ENCODE assay signal across 29 cellular contexts in genomic region chr10:124577651-124578050, GRCh38.
"Had no signal": no experiment of that assay in that cellular context is flagged by ENCODE, and none has a peak within 500 bp of the region (broad histone marks: within the 10 kb centered on the region; RNA-seq: fewer than 3 reads in every experiment).

No MANE protein-coding gene starts in this region.

- H3K79me2 ChIP-seq: hepatocyte had no signal

- H3K4me2 ChIP-seq: hepatocyte, smooth muscle cell had no signal

- FAIRE-seq: astrocyte, endothelial cell of umbilical vein had no signal

- H3K9me3 ChIP-seq: gastroesophageal sphincter, mucosa of descending colon, neutrophil, ovary, prostate gland, stomach, thyroid gland, upper lobe of right lung had no signal

- DNase-seq: activated CD4-positive, alpha-beta T cell treated with anti-CD3 and anti-CD28 coated beads for 48 hours; activated CD4-positive, alpha-beta T cell treated with anti-CD3 and anti-CD28 coated beads, Interleukin-2, amount 50 U/mL, for 48 hours; activated CD8-positive, alpha-beta memory T cell treated with anti-CD3 and anti-CD28 coated beads for 24 hours; activated gamma-delta T cell; activated naive CD4-positive, alpha-beta T cell treated with anti-CD3 and anti-CD28 coated beads, Interleukin-2, amount 10 ng/mL, durations not matched to agents 7 days and 5 days; activated naive CD8-positive, alpha-beta T cell treated with anti-CD3 and anti-CD28 coated beads, Interleukin-2, amount 10 ng/mL, durations not matched to agents 7 days and 5 days; brain microvascular endothelial cell; mucosa of descending colon; retina; stimulated activated CD4-positive, alpha-beta T cell treated with anti-CD3 and anti-CD28 coated beads, Interleukin-15, amount 100 ng/mL, for 24 hours; stimulated activated CD4-positive, alpha-beta T cell treated with anti-CD3 and anti-CD28 coated beads, Interleukin-2, amount 100 ng/mL, for 24 hours; stimulated activated naive B cell treated with anti-CD40 and anti-IgM and Interleukin-4, amounts not matched to agents 10 μg/mL and 1 μg/mL and 100 μg/mL, for 72 hours; stomach; T-cell; thyroid gland; upper lobe of right lung had no signal

- H3K27ac ChIP-seq: brain microvascular endothelial cell, gastroesophageal sphincter, hepatocyte, neutrophil, ovary, prostate gland, stomach, thyroid gland, upper lobe of right lung had no signal

- H3K27ac Mint-ChIP-seq: activated naive CD4-positive, alpha-beta T cell treated with anti-CD3 and anti-CD28 coated beads, Interleukin-2, amount 10 ng/mL, durations not matched to agents 7 days and 5 days; activated naive CD8-positive, alpha-beta T cell treated with anti-CD3 and anti-CD28 coated beads, Interleukin-2, amount 10 ng/mL, durations not matched to agents 7 days and 5 days; activated T-helper 1 cell treated with anti-CD3 and anti-CD28 coated beads, Interleukin-12 subunit alpha, Interleukin-12 subunit beta, Interleukin-2, Interleukin-4 antibody, amounts not matched to agents 30 ng/mL and 10 ng/mL and 1 ng/mL, durations not matched to agents 14 hours and 24 hours and 36 hours; natural killer cell treated with Interleukin-12 subunit alpha and Interleukin-12 subunit beta and Interleukin-15 and Interleukin-18, amount 100 ng/mL, for 72 hours; stimulated activated naive B cell treated with anti-CD40 and anti-IgM and Interleukin-4, amounts not matched to agents 10 μg/mL and 1 μg/mL and 100 μg/mL, for 72 hours; T-cell; T-helper 2 cell treated with Interferon-gamma antibody and Interleukin-4, amounts not matched to agents 5 μg/mL and 100 μg/mL, for 36 hours had no signal

- H3K4me1 ChIP-seq: gastroesophageal sphincter, prostate gland, stomach, upper lobe of right lung had no signal

- H3K4me3 ChIP-seq: gastroesophageal sphincter, hepatocyte, lung, mucosa of descending colon, ovary, prostate gland, smooth muscle cell, stomach, thyroid gland, upper lobe of right lung had no signal

- H3K27me3 Mint-ChIP-seq: activated naive CD4-positive, alpha-beta T cell treated with anti-CD3 and anti-CD28 coated beads, Interleukin-2, amount 10 ng/mL, durations not matched to agents 7 days and 5 days; natural killer cell treated with Interleukin-12 subunit alpha and Interleukin-12 subunit beta and Interleukin-15 and Interleukin-18, amount 100 ng/mL, for 72 hours; stimulated activated naive B cell treated with anti-CD40 and anti-IgM and Interleukin-4, amounts not matched to agents 10 μg/mL and 1 μg/mL and 100 μg/mL, for 72 hours; T-cell had no signal

- H3K36me3 Mint-ChIP-seq: activated naive CD4-positive, alpha-beta T cell treated with anti-CD3 and anti-CD28 coated beads, Interleukin-2, amount 10 ng/mL, durations not matched to agents 7 days and 5 days; activated naive CD8-positive, alpha-beta T cell treated with anti-CD3 and anti-CD28 coated beads, Interleukin-2, amount 10 ng/mL, durations not matched to agents 7 days and 5 days; natural killer cell treated with Interleukin-12 subunit alpha and Interleukin-12 subunit beta and Interleukin-15 and Interleukin-18, amount 100 ng/mL, for 72 hours had no signal

- H3K36me3 ChIP-seq: brain microvascular endothelial cell, gastroesophageal sphincter, neutrophil, ovary, prostate gland, stomach, thyroid gland, upper lobe of right lung had no signal

- H3K9me3 Mint-ChIP-seq: natural killer cell treated with Interleukin-12 subunit alpha and Interleukin-12 subunit beta and Interleukin-15 and Interleukin-18, amount 100 ng/mL, for 72 hours had no signal

- ATAC-seq: activated CD4-positive, CD25-positive, alpha-beta regulatory T cell treated with anti-CD3 and anti-CD28 coated beads, Interleukin-2, amount 50 U/mL, for 24 hours; gastroesophageal sphincter; mucosa of descending colon; stimulated activated naive B cell treated with anti-CD40 and anti-IgM and Interleukin-4, amounts not matched to agents 10 μg/mL and 1 μg/mL and 100 μg/mL, for 72 hours; T-cell had no signal

- H3K27me3 ChIP-seq: brain microvascular endothelial cell, gastroesophageal sphincter, hepatocyte, neutrophil, ovary, stomach, thyroid gland, upper lobe of right lung had no signal

- H3K4me3 Mint-ChIP-seq: activated naive CD4-positive, alpha-beta T cell treated with anti-CD3 and anti-CD28 coated beads, Interleukin-2, amount 10 ng/mL, durations not matched to agents 7 days and 5 days; activated naive CD8-positive, alpha-beta T cell treated with anti-CD3 and anti-CD28 coated beads, Interleukin-2, amount 10 ng/mL, durations not matched to agents 7 days and 5 days; activated T-helper 1 cell treated with anti-CD3 and anti-CD28 coated beads, Interleukin-12 subunit alpha, Interleukin-12 subunit beta, Interleukin-2, Interleukin-4 antibody, amounts not matched to agents 30 ng/mL and 10 ng/mL and 1 ng/mL, durations not matched to agents 14 hours and 24 hours and 36 hours; natural killer cell treated with Interleukin-12 subunit alpha and Interleukin-12 subunit beta and Interleukin-15 and Interleukin-18, amount 100 ng/mL, for 72 hours; stimulated activated naive B cell treated with anti-CD40 and anti-IgM and Interleukin-4, amounts not matched to agents 10 μg/mL and 1 μg/mL and 100 μg/mL, for 72 hours; T-cell; T-helper 2 cell treated with Interferon-gamma antibody and Interleukin-4, amounts not matched to agents 5 μg/mL and 100 μg/mL, for 36 hours had no signal

- H3K4me1 Mint-ChIP-seq: activated naive CD4-positive, alpha-beta T cell treated with anti-CD3 and anti-CD28 coated beads, Interleukin-2, amount 10 ng/mL, durations not matched to agents 7 days and 5 days; activated naive CD8-positive, alpha-beta T cell treated with anti-CD3 and anti-CD28 coated beads, Interleukin-2, amount 10 ng/mL, durations not matched to agents 7 days and 5 days; T-cell had no signal

- H2AFZ ChIP-seq: hepatocyte had no signal
